Comparison of ENCODE assay signal across 1 cellular context in genomic region chr16:66927012-66927436, GRCh38.
TF ChIP-seq lines count a peak whose summit lies in the region.

No MANE protein-coding gene starts in this region.

TF ChIP-seq in H1, 55 proteins besides CTCF, POLR2A, EP300 and RAD21:
- TF ChIP-seq SP1 (IDR thresholded peaks at IDR 0.05; ENCODE audit: low read depth, low read length) (0 out of 2 replicates have a peak, but pooled peaks have one; percentile 22), BCL11A (IDR thresholded peaks at IDR 0.05; ENCODE audit: low read depth in 2 of 2, low read length in 2 of 2) (no peak)
